In the genomic region with DNA sequence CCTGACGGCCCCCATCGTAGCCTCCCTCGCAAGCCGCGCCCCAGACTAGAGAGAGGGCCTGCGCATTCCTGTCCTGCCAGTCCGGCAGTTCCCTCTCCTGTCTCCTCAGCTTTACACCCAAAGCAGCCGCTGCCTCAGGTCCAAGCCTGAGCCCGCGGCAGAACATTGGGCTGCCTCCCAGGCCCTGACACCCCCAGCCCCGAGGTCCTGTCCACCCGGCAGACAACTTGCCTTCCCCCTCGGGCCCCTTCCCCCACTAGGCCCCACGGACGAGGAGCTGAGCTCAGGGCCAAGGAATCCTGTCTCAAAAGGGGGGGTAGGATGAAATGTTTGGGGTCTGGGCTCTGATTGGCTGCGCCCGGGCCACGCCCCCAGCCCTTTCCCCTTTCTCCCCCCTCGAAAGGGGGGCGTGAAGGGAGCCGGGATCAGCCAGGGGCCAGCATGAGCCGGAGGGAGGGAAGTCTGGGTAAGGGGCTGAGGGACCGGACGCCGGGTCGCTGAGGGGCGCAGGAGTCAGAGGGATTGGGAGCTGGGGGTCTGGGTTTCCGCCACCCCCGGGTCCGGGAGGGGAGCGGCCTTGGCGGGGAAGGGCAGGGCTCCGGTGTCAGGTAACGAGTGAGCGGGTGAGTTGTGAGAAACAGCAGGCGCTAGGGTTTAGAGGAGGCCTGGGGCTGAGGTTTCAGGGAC, we compare ENCODE assay signal across 8 cellular contexts. TPM values are rescaled to one million over a fixed set of nuclear protein-coding genes. Genes with fewer than 3 reads are reported as not detected.
DNase-seq lines count a peak whose midpoint lies in the region; ATAC-seq and TF ChIP-seq lines count a peak whose summit lies in the region.

A gene with protein sequence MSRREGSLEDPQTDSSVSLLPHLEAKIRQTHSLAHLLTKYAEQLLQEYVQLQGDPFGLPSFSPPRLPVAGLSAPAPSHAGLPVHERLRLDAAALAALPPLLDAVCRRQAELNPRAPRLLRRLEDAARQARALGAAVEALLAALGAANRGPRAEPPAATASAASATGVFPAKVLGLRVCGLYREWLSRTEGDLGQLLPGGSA (plus strand): TSS at position 412 of the 687 bp plus-strand sequence. CDS start 30 bp downstream, at position 442.

- DNase-seq in AG09309 (ENCODE audit: low read depth), result peak; percentile 57
- DNase-seq in HFFc6, result peak; percentile 74
- peak; percentile 50 for DNase-seq in glutamatergic neuron
- DNase-seq in neural crest cell (ENCODE audit: low read depth, low spot score), result peak; percentile 57
- no peak for DNase-seq in germinal center (ENCODE audit: low spot score)
- DNase-seq in activated gamma-delta T cell treated with Interleukin-2 at 50 U/mL for 16 hours, result no peak

- H3K36me3 Mint-ChIP-seq in HFFc6 (ENCODE audit: low read depth), result peaks cover 16% of the 10 kb centered on the region
- H3K36me3 Mint-ChIP-seq in activated naive CD8-positive, alpha-beta T cell, result peaks cover 2% of the 10 kb centered on the region
- H3K36me3 Mint-ChIP-seq in glutamatergic neuron (ENCODE audit: unreplicated experiment), result no peaks in the 10 kb centered on the region
- H3K36me3 Mint-ChIP-seq in neural crest cell (ENCODE audit: low read depth), result peaks cover 2% of the 10 kb centered on the region

- H3K4me3 ChIP-seq in AG09309 (ENCODE audit: control insufficient read depth, low read depth, low read length), result peak within 1 kb of the TSS; percentile 59

- H3K4me3 Mint-ChIP-seq in HFFc6 (peak within 1 kb of the TSS; percentile 98), glutamatergic neuron (ENCODE audit: unreplicated experiment) (peak within 1 kb of the TSS; percentile 75), neural crest cell (peak within 1 kb of the TSS; percentile 92)
- peak within 1 kb of the TSS; percentile 83 for H3K4me3 Mint-ChIP-seq in activated naive CD8-positive, alpha-beta T cell

- no peak for TF ChIP-seq CTCF in AG09309 (IDR thresholded peaks at IDR 0.05; ENCODE audit: control insufficient read depth, insufficient read depth, low read depth, low read length, missing control alignments)
- no peak for TF ChIP-seq CTCF in HFFc6 (IDR thresholded peaks at IDR 0.05)
- no peak for TF ChIP-seq CTCF in glutamatergic neuron (IDR thresholded peaks at IDR 0.05; ENCODE audit: partially characterized antibody, unreplicated experiment)
- no peak for TF ChIP-seq CTCF in neural crest cell (conservative IDR thresholded peaks at IDR 0.05)

- H3K27me3 Mint-ChIP-seq in HFFc6 (ENCODE audit: insufficient read depth) (peaks cover 4% of the 10 kb centered on the region; the same call in 1 of the 2 replicates), glutamatergic neuron (ENCODE audit: unreplicated experiment) (peaks cover 15% of the 10 kb centered on the region), neural crest cell (ENCODE audit: low read depth) (peaks cover 2% of the 10 kb centered on the region)
- H3K27me3 Mint-ChIP-seq in activated naive CD8-positive, alpha-beta T cell, result no peaks in the 10 kb centered on the region

- H3K4me1 Mint-ChIP-seq in HFFc6 (ENCODE audit: low read depth), result peaks cover 38% of the 10 kb centered on the region
- H3K4me1 Mint-ChIP-seq in activated naive CD8-positive, alpha-beta T cell (ENCODE audit: low read depth), result peaks cover 51% of the 10 kb centered on the region
- H3K4me1 Mint-ChIP-seq in glutamatergic neuron (ENCODE audit: low read depth, unreplicated experiment), result peaks cover 16% of the 10 kb centered on the region
- H3K4me1 Mint-ChIP-seq in neural crest cell, result peaks cover 46% of the 10 kb centered on the region

- no peak for ATAC-seq in HG02571 (IDR thresholded peaks at IDR 0.05; ENCODE audit: unreplicated experiment)

- H3K27ac Mint-ChIP-seq in HFFc6, result peak within 1 kb of the TSS; percentile 100
- peak within 1 kb of the TSS; percentile 81 for H3K27ac Mint-ChIP-seq in activated naive CD8-positive, alpha-beta T cell
- H3K27ac Mint-ChIP-seq in glutamatergic neuron (ENCODE audit: unreplicated experiment), result peak within 1 kb of the TSS; percentile 86
- H3K27ac Mint-ChIP-seq in neural crest cell (ENCODE audit: unreplicated experiment), result peak within 1 kb of the TSS; percentile 96

- no peaks in the 10 kb centered on the region for H3K9me3 Mint-ChIP-seq in HFFc6
- H3K9me3 Mint-ChIP-seq in activated naive CD8-positive, alpha-beta T cell (ENCODE audit: low read depth), result no peaks in the 10 kb centered on the region
- peaks cover 24% of the 10 kb centered on the region for H3K9me3 Mint-ChIP-seq in glutamatergic neuron (ENCODE audit: unreplicated experiment)
- no peaks in the 10 kb centered on the region for H3K9me3 Mint-ChIP-seq in neural crest cell

RNA-seq across cellular contexts. Expression of the gene that starts here (rescaled TPM):
- 10 to 100 TPM; 12.0 to 16.3 (median 14.0) TPM for total RNA-seq in HFFc6 (2021; fragmentation: NEBNext Ultra II Directional; extraction: Animal tissue kit (Norgen Biotek cat#: 25700))
- total RNA-seq in glutamatergic neuron (ENCODE audit: unreplicated experiment) (1.7 TPM), neural crest cell (1.6 and 2.6 TPM in 2 replicates)

Comparison
In these comparisons a context has a peak if more than half of its experiments do, and no peak if none do; other contexts are left out.
1. DNase-seq: peak in AG09309 (single experiment), HFFc6 (single experiment), glutamatergic neuron (single experiment) and neural crest cell (single experiment); none in germinal center (single experiment) and activated gamma-delta T cell treated with Interleukin-2 at 50 U/mL for 16 hours (single experiment).
2. Peak in every context shown above with its lines, with median percentiles within 50 percentile points of each other: H3K27ac Mint-ChIP-seq and H3K4me3 Mint-ChIP-seq.